19 cellular contexts compared by ENCODE assay signal in the genomic region with DNA sequence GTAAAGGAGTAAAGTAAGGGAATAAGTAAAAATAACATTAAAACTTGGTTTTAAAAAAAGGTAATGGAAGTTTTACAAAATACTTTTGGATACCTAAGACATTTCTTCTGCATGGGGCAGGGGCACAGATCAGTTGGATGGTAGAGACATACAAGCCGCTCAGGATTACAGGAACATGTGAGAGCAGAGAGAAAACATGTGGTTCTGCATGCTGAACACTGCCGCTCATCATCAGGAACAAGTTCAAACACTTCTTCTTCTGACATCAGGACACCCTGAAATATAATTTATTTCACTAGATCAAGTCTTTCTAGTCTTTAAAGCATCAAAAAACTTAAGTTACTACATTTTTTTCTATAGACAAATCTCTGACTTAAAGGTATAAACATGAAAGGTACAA.
DNase-seq lines count a peak whose midpoint lies in the region; ATAC-seq, FAIRE-seq and TF ChIP-seq lines count a peak whose summit lies in the region.
"Had no signal": no experiment of that assay in that cellular context is flagged by ENCODE, and none has a peak within 500 bp of the region (broad histone marks: within the 10 kb centered on the region; RNA-seq: fewer than 3 reads in every experiment).

No MANE protein-coding gene starts in this region.

- DNase-seq in activated T-cell treated with anti-CD3 and anti-CD28 coated beads, Interleukin-2, amount 50 U/mL, for 72 hours, result no peak
- DNase-seq in activated T-cell treated with anti-CD3 and anti-CD28 coated beads, Interleukin-2, amount 50 U/mL, for 1 hour, result no peak
- DNase-seq in HepG2 (ENCODE audit: low spot score) (no peak), right lobe of liver (no peak), bronchial epithelial cell (ENCODE audit: low read depth) (peak; percentile 55), keratinocyte (ENCODE audit: low read depth, low spot score) (no peak), osteoblast (ENCODE audit: insufficient read length, low spot score, missing footprints) (no peak), COLO829 (ENCODE audit: low spot score) (no peak)
- DNase-seq: 8988T, DMS153, DMS79, GDM1, GM23248, HCEC 1CT, IMR-90 had no signal

- H3K9ac ChIP-seq in HepG2 (ENCODE audit: insufficient read depth, low read depth, low read length), result no peak overlapping the region
- H3K9ac ChIP-seq in keratinocyte (ENCODE audit: control insufficient read depth, extremely low read depth, insufficient read depth, low read length), result no peak overlapping the region
- H3K9ac ChIP-seq: BLaER1 treated with 17β-estradiol and CSF1 and Interleukin-3, amounts not matched to agents 10 nM and 100 nM; GM23248 had no signal

- H3K9me1 ChIP-seq in keratinocyte (ENCODE audit: control insufficient read depth, extremely low read depth, insufficient read depth, low read length), result no peaks in the 10 kb centered on the region

- no peak overlapping the region for H3K4me3 Mint-ChIP-seq in activated T-cell treated with anti-CD3 and anti-CD28 coated beads, Interleukin-2, amount 50 U/mL, for 72 hours
- H3K4me3 Mint-ChIP-seq: B cell had no signal

- BruUV-seq in HepG2 (replicated peaks; lab: Mats Ljungman, UMichigan), result no TSS peak

- H3K4me2 ChIP-seq in HepG2 (ENCODE audit: low read depth, low read length) (no peak overlapping the region), keratinocyte (ENCODE audit: control insufficient read depth, extremely low read depth, insufficient read depth, low read depth, low read length) (no peak overlapping the region), osteoblast (ENCODE audit: insufficient read depth, low read length) (no peak overlapping the region)
- H3K4me2 ChIP-seq: BLaER1 treated with 17β-estradiol and CSF1 and Interleukin-3, amounts not matched to agents 10 nM and 100 nM had no signal

- H3K79me2 ChIP-seq in HepG2 (ENCODE audit: insufficient read depth, low read length) (no peaks in the 10 kb centered on the region), keratinocyte (ENCODE audit: control insufficient read depth, insufficient read depth, low read length) (no peaks in the 10 kb centered on the region), osteoblast (ENCODE audit: insufficient read depth, low read length) (no peaks in the 10 kb centered on the region)

- no peak overlapping the region for H3K4me3 ChIP-seq in HepG2 (replicated peaks in 1 of 3; ENCODE audit: insufficient read depth in 1 of 3, low read depth in 2 of 3, low read length in 3 of 3)
- no peak overlapping the region for H3K4me3 ChIP-seq in right lobe of liver
- no peak overlapping the region for H3K4me3 ChIP-seq in bronchial epithelial cell (ENCODE audit: low read depth, low read length)
- no peak overlapping the region for H3K4me3 ChIP-seq in keratinocyte (ENCODE audit: control insufficient read depth in 2 of 3, extremely low read depth in 1 of 3, insufficient read depth in 2 of 3, low read depth in 1 of 3, low read length in 3 of 3)
- no peak overlapping the region for H3K4me3 ChIP-seq in osteoblast (ENCODE audit: insufficient read depth, low read length)
- H3K4me3 ChIP-seq: BLaER1 treated with 17β-estradiol and CSF1 and Interleukin-3, amounts not matched to agents 10 nM and 100 nM; GM23248 had no signal

- TF ChIP-seq POLR2A in HepG2 (IDR thresholded peaks at IDR 0.05; ENCODE audit: insufficient read depth in 1 of 2, low read depth in 2 of 2, low read length in 2 of 2) (no peak), right lobe of liver (IDR thresholded peaks at IDR 0.05) (no peak)

- WGBS in HepG2 (ENCODE audit: low lambda C conversion rate), result 98% methylated on average over 2 of the region's 2 CpGs
- WGBS in right lobe of liver (ENCODE audit: insufficient coverage, low coverage, low lambda C conversion rate, missing lambda C conversion rate), result 81% methylated on average over 2 of the region's 2 CpGs

- H3K27ac Mint-ChIP-seq in activated T-cell treated with anti-CD3 and anti-CD28 coated beads, Interleukin-2, amount 50 U/mL, for 72 hours, result peak overlapping the region; percentile 62
- H3K27ac Mint-ChIP-seq: B cell had no signal

- in situ Hi-C loops in HepG2 (cut with HindIII; ENCODE audit: extremely low pct_ligation_motif_present, low pct_unique_long_range_greater_than_20kb), result no loop called here

- intact Hi-C loops in HepG2 (cut with micrococcal nuclease; ENCODE audit: unreplicated experiment) (no loop called here), right lobe of liver (cut with DNase I) (no loop called here)

- no peaks in the 10 kb centered on the region for H3K27me3 Mint-ChIP-seq in activated T-cell treated with anti-CD3 and anti-CD28 coated beads, Interleukin-2, amount 50 U/mL, for 72 hours (ENCODE audit: low read depth)
- H3K27me3 Mint-ChIP-seq: B cell had no signal

- H4K20me1 ChIP-seq in HepG2 (ENCODE audit: insufficient read depth, low read length) (no peaks in the 10 kb centered on the region), keratinocyte (ENCODE audit: control insufficient read depth, extremely low read depth, insufficient read depth, low read length) (no peaks in the 10 kb centered on the region), osteoblast (ENCODE audit: insufficient read depth, low read length) (peaks cover 5% of the 10 kb centered on the region)

- no peak for ATAC-seq in activated T-cell treated with anti-CD3 and anti-CD28 coated beads, Interleukin-2, amount 50 U/mL, for 72 hours (replicated peaks in 1 of 2)
- ATAC-seq in HepG2, result no peak
- ATAC-seq in right lobe of liver, result no peak

- H3K27me3 ChIP-seq in HepG2 (ENCODE audit: control insufficient read depth in 1 of 2, insufficient read depth in 2 of 2, low read length in 2 of 2) (no peaks in the 10 kb centered on the region), right lobe of liver (no peaks in the 10 kb centered on the region), bronchial epithelial cell (ENCODE audit: control insufficient read depth, insufficient read depth, low read length) (no peaks in the 10 kb centered on the region), keratinocyte (ENCODE audit: control insufficient read depth, extremely low read depth, insufficient read depth, low read length) (no peaks in the 10 kb centered on the region), osteoblast (ENCODE audit: insufficient read depth, low read length) (no peaks in the 10 kb centered on the region)
- H3K27me3 ChIP-seq: BLaER1 treated with 17β-estradiol and CSF1 and Interleukin-3, amounts not matched to agents 10 nM and 100 nM had no signal

- H2AFZ ChIP-seq in HepG2 (ENCODE audit: low read length) (no peak overlapping the region), keratinocyte (ENCODE audit: control insufficient read depth, low read length) (no peak overlapping the region), osteoblast (ENCODE audit: low read length) (no peak overlapping the region)
- H2AFZ ChIP-seq: GM23248 had no signal

- POLR2A ChIA-PET in HepG2 (lab: Yijun Ruan, JAX), result no interaction called here

- TF ChIP-seq EP300 in HepG2 (IDR thresholded peaks at IDR 0.05; ENCODE audit: low read depth in 2 of 2, low read length in 2 of 2), result no peak
- no peak for TF ChIP-seq EP300 in HepG2 (CRISPR knock-in tag; IDR thresholded peaks at IDR 0.05; ENCODE audit: borderline replicate concordance)

- H3K4me1 ChIP-seq in HepG2 (ENCODE audit: insufficient read depth, low read length), result no peaks in the 10 kb centered on the region
- H3K4me1 ChIP-seq in right lobe of liver, result peaks cover 0 to 13% (median 5%) of the 10 kb centered on the region in 4 donors
- H3K4me1 ChIP-seq in keratinocyte (ENCODE audit: control insufficient read depth, extremely low read depth, insufficient read depth, low read length), result peaks cover 11% of the 10 kb centered on the region
- H3K4me1 ChIP-seq in osteoblast (ENCODE audit: insufficient read depth, low read length), result no peaks in the 10 kb centered on the region
- H3K4me1 ChIP-seq: BLaER1 treated with 17β-estradiol and CSF1 and Interleukin-3, amounts not matched to agents 10 nM and 100 nM had no signal

- no peaks in the 10 kb centered on the region for H3K9me3 Mint-ChIP-seq in activated T-cell treated with anti-CD3 and anti-CD28 coated beads, Interleukin-2, amount 50 U/mL, for 72 hours

- TF ChIP-seq RAD21 in HepG2 (CRISPR knock-in tag; IDR thresholded peaks at IDR 0.05), result no peak

- no peak overlapping the region for H3K27ac ChIP-seq in HepG2 (ENCODE audit: extremely low read length, insufficient read depth, low read length)
- H3K27ac ChIP-seq in right lobe of liver, result no peak overlapping the region
- H3K27ac ChIP-seq in keratinocyte (ENCODE audit: control insufficient read depth, insufficient read depth, low read length), result no peak overlapping the region
- no peak overlapping the region for H3K27ac ChIP-seq in osteoblast (ENCODE audit: low read depth, low read length)
- H3K27ac ChIP-seq: BLaER1 treated with 17β-estradiol and CSF1 and Interleukin-3, amounts not matched to agents 10 nM and 100 nM; GM23248 had no signal

- no peak for FAIRE-seq in HepG2 (lab: Jason Lieb, UNC)
- no peak for FAIRE-seq in bronchial epithelial cell (lab: Jason Lieb, UNC)
- peak; percentile 76 for FAIRE-seq in keratinocyte (lab: Jason Lieb, UNC)
- FAIRE-seq: GM12892, GM18507 had no signal

- dilution Hi-C loops in keratinocyte (cut with MboI; ENCODE audit: extremely low pct_ligation_motif_present, low sequenced_read_pairs), result no loop called here

- H3K4me1 Mint-ChIP-seq in activated T-cell treated with anti-CD3 and anti-CD28 coated beads, Interleukin-2, amount 50 U/mL, for 72 hours (ENCODE audit: low read depth), result peaks cover 17% of the 10 kb centered on the region
- H3K4me1 Mint-ChIP-seq: B cell had no signal

- H3K9me3 ChIP-seq in HepG2 (ENCODE audit: low read length), result no peaks in the 10 kb centered on the region
- H3K9me3 ChIP-seq in right lobe of liver, result no peaks in the 10 kb centered on the region
- no peaks in the 10 kb centered on the region for H3K9me3 ChIP-seq in keratinocyte (ENCODE audit: control insufficient read depth, low read depth, low read length)
- no peaks in the 10 kb centered on the region for H3K9me3 ChIP-seq in osteoblast (ENCODE audit: low read depth, low read length)
- H3K9me3 ChIP-seq: BLaER1 treated with 17β-estradiol and CSF1 and Interleukin-3, amounts not matched to agents 10 nM and 100 nM had no signal

- CTCF ChIA-PET in HepG2 (lab: Yijun Ruan, JAX; ENCODE audit: low intra/inter-chr PET ratio, low total read pairs), result no interaction called here

- H3K36me3 ChIP-seq in HepG2 (replicated peaks in 1 of 2; ENCODE audit: control insufficient read depth in 1 of 2, insufficient read depth in 2 of 2, low read length in 2 of 2) (peaks cover 23 to 75% of the 10 kb centered on the region in 2 experiments), right lobe of liver (peaks cover 0 to 66% (median 21%) of the 10 kb centered on the region in 4 donors), bronchial epithelial cell (ENCODE audit: control insufficient read depth, insufficient read depth, low read length) (peaks cover 5% of the 10 kb centered on the region), keratinocyte (ENCODE audit: control insufficient read depth in 2 of 2, extremely low read depth in 1 of 2, insufficient read depth in 2 of 2, low read length in 2 of 2) (peaks cover 16 to 24% of the 10 kb centered on the region in 2 experiments), osteoblast (ENCODE audit: insufficient read depth, low read length) (peaks cover 64% of the 10 kb centered on the region)

- H3K36me3 Mint-ChIP-seq in activated T-cell treated with anti-CD3 and anti-CD28 coated beads, Interleukin-2, amount 50 U/mL, for 72 hours (ENCODE audit: insufficient read depth in 2 of 2), result peaks cover 19 to 41% of the 10 kb centered on the region in 2 donors

- TF ChIP-seq CTCF in HepG2 (CRISPR knock-in tag; IDR thresholded peaks at IDR 0.05) (no peak), right lobe of liver (IDR thresholded peaks at IDR 0.05) (no peak), bronchial epithelial cell (IDR thresholded peaks at IDR 0.05; ENCODE audit: insufficient read depth, low read length, severe bottlenecking) (no peak), keratinocyte (optimal IDR thresholded peaks at IDR 0.05 in 1 of 3, IDR thresholded peaks at IDR 0.05 in 1 of 3, conservative IDR thresholded peaks at IDR 0.05 in 1 of 3; ENCODE audit: extremely low read depth in 1 of 3, insufficient read depth in 2 of 3, low read length in 3 of 3) (no peak), osteoblast (IDR thresholded peaks at IDR 0.05; ENCODE audit: extremely low read depth, low read depth, low read length) (no peak)
